ENCODE assay signal across 1 cellular context in the genomic region with DNA sequence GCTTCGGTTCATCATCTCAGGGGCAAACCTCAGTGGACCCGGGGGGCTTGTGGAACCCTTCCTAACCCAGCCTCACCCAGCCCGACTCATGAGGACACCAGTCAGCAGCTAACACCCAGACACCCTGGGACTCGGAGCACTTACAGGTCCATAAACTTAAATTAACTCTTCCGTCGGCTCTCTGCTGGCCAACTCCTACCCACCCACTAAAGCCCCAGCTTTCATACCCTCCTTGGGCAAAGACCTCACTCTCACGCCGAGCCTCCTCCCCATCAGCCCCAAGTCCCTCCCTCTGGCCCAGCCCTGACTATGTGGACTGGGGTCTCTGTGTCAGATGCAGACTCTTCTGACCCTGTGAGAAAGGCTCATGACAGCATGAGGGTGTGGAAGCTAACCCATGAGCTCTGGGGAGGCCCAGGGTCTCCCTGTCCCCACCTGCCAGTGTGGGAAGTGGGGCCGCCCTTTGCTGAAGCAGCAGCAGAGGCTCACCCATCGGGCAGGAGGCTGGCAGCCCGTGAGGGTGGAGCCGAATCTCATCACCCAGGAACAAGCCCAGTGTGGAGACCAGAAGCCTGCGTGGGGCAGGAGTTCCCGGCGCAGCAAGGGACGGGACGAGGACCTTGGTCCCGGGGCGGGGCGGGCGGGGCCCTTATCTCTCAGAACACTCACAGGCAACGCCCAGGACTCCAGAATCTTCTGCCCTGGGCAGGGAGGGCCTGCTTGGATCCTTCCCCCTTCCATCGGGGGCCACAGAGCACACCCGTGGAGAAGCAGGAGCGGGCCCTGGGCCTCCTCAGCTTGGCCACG.
TF ChIP-seq lines count a peak whose summit lies in the region.

No MANE protein-coding gene starts in this region.

TF ChIP-seq in K562, 482 proteins besides CTCF, POLR2A, EP300 and RAD21 (continued from another document and continues in another):
- TF ChIP-seq ETV1 (tag; conservative IDR thresholded peaks at IDR 0.05; ENCODE audit: low read depth) (no peak), CCNT2 (IDR thresholded peaks at IDR 0.05; ENCODE audit: borderline replicate concordance, extremely low read depth, insufficient read length, low read depth, low read length) (peak; percentile 75), YY1 (IDR thresholded peaks at IDR 0.05; ENCODE audit: borderline replicate concordance in 1 of 3, control insufficient read depth in 1 of 3, extremely low read depth in 1 of 3, insufficient read depth in 3 of 3, insufficient read length in 1 of 3, insufficient replicate concordance in 2 of 3, low read depth in 1 of 3, low read length in 2 of 3) (no peak), NONO (IDR thresholded peaks at IDR 0.05; ENCODE audit: low read depth in 2 of 2, low read length in 1 of 2) (no peak), ZNF197 (CRISPR knock-in tag; IDR thresholded peaks at IDR 0.05; ENCODE audit: low read depth) (no peak), ASH1L (IDR thresholded peaks at IDR 0.05; ENCODE audit: borderline replicate concordance, low read depth, partially characterized antibody) (no peak), RBM22 (IDR thresholded peaks at IDR 0.05; ENCODE audit: low read depth, low read length, poor library complexity, severe bottlenecking) (no peak), RCOR1 (IDR thresholded peaks at IDR 0.05; ENCODE audit: borderline replicate concordance in 1 of 2, low read depth in 2 of 2, low read length in 2 of 2) (peak in 1 of 2 experiments; percentile 67; a peak in 2 of 4 replicates), POLR2G (IDR thresholded peaks at IDR 0.05; ENCODE audit: low read depth, low read length) (peak; percentile 49; the same call in 1 of the 2 replicates), SMARCA4 (IDR thresholded peaks at IDR 0.05) (peak; percentile 49; the same call in 1 of the 2 replicates), KDM5B (IDR thresholded peaks at IDR 0.05; ENCODE audit: insufficient replicate concordance, low read depth, low read length) (no peak), TCFL5 (CRISPR knock-in tag; conservative IDR thresholded peaks at IDR 0.05) (no peak), HNRNPH1 (optimal IDR thresholded peaks at IDR 0.05; ENCODE audit: low read depth, low read length) (no peak), HDAC8 (tag; IDR thresholded peaks at IDR 0.05) (no peak), BACH1 (tag; IDR thresholded peaks at IDR 0.05) (no peak), CSDE1 (IDR thresholded peaks at IDR 0.05) (no peak), COPS2 (conservative IDR thresholded peaks at IDR 0.05) (no peak), MCM7 (IDR thresholded peaks at IDR 0.05) (no peak), ZNF121 (CRISPR knock-in tag; conservative IDR thresholded peaks at IDR 0.05) (no peak), ZNF134 (CRISPR knock-in tag; conservative IDR thresholded peaks at IDR 0.05) (no peak), HDAC3 (IDR thresholded peaks at IDR 0.05; ENCODE audit: borderline replicate concordance, partially characterized antibody) (no peak), ATF7 (IDR thresholded peaks at IDR 0.05) (no peak; the same call in 1 of the 2 replicates), HDAC6 (IDR thresholded peaks at IDR 0.05; ENCODE audit: low read depth, low read length) (no peak), SETDB1 (IDR thresholded peaks at IDR 0.05; ENCODE audit: low read length) (no peak), CBFA2T2 (conservative IDR thresholded peaks at IDR 0.05) (0 out of 2 replicates have a peak, but pooled peaks have one; percentile 21), CXXC5 (CRISPR knock-in tag; IDR thresholded peaks at IDR 0.05) (no peak; the same call in 1 of the 2 replicates), POLR3G (IDR thresholded peaks at IDR 0.05; ENCODE audit: extremely low read depth, insufficient read length, insufficient replicate concordance) (no peak), MYNN (IDR thresholded peaks at IDR 0.05) (no peak), MYNN (CRISPR knock-in tag; IDR thresholded peaks at IDR 0.05) (no peak), HDAC1 (IDR thresholded peaks at IDR 0.05) (peak in 1 of 2 experiments; percentile 55; a peak in 1 of 4 replicates), KLF10 (CRISPR knock-in tag; IDR thresholded peaks at IDR 0.05) (no peak), CAMTA2 (CRISPR knock-in tag; conservative IDR thresholded peaks at IDR 0.05) (no peak), KDM2B (CRISPR knock-in tag; IDR thresholded peaks at IDR 0.05) (no peak), TCF3 (CRISPR knock-in tag; IDR thresholded peaks at IDR 0.05) (peak; percentile 90), MCM2 (IDR thresholded peaks at IDR 0.05; ENCODE audit: low read depth) (no peak)
- TF ChIP-seq, protein P1, sequence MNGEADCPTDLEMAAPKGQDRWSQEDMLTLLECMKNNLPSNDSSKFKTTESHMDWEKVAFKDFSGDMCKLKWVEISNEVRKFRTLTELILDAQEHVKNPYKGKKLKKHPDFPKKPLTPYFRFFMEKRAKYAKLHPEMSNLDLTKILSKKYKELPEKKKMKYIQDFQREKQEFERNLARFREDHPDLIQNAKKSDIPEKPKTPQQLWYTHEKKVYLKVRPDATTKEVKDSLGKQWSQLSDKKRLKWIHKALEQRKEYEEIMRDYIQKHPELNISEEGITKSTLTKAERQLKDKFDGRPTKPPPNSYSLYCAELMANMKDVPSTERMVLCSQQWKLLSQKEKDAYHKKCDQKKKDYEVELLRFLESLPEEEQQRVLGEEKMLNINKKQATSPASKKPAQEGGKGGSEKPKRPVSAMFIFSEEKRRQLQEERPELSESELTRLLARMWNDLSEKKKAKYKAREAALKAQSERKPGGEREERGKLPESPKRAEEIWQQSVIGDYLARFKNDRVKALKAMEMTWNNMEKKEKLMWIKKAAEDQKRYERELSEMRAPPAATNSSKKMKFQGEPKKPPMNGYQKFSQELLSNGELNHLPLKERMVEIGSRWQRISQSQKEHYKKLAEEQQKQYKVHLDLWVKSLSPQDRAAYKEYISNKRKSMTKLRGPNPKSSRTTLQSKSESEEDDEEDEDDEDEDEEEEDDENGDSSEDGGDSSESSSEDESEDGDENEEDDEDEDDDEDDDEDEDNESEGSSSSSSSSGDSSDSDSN (IDR thresholded peaks at IDR 0.05; ENCODE audit: borderline replicate concordance in 1 of 2, low read depth in 2 of 2, low read length in 2 of 2): 0 out of 4 replicates have a peak, but pooled peaks of 1 of the 2 experiments have one; percentile 47
- TF ChIP-seq, protein P2, sequence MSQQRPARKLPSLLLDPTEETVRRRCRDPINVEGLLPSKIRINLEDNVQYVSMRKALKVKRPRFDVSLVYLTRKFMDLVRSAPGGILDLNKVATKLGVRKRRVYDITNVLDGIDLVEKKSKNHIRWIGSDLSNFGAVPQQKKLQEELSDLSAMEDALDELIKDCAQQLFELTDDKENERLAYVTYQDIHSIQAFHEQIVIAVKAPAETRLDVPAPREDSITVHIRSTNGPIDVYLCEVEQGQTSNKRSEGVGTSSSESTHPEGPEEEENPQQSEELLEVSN (IDR thresholded peaks at IDR 0.05; ENCODE audit: borderline replicate concordance in 1 of 2, extremely low read depth in 1 of 2, insufficient read depth in 1 of 2, insufficient read length in 1 of 2, low read depth in 1 of 2, low read length in 1 of 2, poor library complexity in 1 of 2, severe bottlenecking in 1 of 2): peak in 1 of 2 experiments; percentile 15
- TF ChIP-seq, protein P3, sequence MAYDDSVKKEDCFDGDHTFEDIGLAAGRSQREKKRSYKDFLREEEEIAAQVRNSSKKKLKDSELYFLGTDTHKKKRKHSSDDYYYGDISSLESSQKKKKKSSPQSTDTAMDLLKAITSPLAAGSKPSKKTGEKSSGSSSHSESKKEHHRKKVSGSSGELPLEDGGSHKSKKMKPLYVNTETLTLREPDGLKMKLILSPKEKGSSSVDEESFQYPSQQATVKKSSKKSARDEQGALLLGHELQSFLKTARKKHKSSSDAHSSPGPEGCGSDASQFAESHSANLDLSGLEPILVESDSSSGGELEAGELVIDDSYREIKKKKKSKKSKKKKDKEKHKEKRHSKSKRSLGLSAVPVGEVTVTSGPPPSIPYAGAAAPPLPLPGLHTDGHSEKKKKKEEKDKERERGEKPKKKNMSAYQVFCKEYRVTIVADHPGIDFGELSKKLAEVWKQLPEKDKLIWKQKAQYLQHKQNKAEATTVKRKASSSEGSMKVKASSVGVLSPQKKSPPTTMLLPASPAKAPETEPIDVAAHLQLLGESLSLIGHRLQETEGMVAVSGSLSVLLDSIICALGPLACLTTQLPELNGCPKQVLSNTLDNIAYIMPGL (CRISPR knock-in tag; IDR thresholded peaks at IDR 0.05): no peak
- TF ChIP-seq, protein P4, sequence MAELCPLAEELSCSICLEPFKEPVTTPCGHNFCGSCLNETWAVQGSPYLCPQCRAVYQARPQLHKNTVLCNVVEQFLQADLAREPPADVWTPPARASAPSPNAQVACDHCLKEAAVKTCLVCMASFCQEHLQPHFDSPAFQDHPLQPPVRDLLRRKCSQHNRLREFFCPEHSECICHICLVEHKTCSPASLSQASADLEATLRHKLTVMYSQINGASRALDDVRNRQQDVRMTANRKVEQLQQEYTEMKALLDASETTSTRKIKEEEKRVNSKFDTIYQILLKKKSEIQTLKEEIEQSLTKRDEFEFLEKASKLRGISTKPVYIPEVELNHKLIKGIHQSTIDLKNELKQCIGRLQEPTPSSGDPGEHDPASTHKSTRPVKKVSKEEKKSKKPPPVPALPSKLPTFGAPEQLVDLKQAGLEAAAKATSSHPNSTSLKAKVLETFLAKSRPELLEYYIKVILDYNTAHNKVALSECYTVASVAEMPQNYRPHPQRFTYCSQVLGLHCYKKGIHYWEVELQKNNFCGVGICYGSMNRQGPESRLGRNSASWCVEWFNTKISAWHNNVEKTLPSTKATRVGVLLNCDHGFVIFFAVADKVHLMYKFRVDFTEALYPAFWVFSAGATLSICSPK (IDR thresholded peaks at IDR 0.05; ENCODE audit: borderline replicate concordance): no peak
- TF ChIP-seq, protein P5, sequence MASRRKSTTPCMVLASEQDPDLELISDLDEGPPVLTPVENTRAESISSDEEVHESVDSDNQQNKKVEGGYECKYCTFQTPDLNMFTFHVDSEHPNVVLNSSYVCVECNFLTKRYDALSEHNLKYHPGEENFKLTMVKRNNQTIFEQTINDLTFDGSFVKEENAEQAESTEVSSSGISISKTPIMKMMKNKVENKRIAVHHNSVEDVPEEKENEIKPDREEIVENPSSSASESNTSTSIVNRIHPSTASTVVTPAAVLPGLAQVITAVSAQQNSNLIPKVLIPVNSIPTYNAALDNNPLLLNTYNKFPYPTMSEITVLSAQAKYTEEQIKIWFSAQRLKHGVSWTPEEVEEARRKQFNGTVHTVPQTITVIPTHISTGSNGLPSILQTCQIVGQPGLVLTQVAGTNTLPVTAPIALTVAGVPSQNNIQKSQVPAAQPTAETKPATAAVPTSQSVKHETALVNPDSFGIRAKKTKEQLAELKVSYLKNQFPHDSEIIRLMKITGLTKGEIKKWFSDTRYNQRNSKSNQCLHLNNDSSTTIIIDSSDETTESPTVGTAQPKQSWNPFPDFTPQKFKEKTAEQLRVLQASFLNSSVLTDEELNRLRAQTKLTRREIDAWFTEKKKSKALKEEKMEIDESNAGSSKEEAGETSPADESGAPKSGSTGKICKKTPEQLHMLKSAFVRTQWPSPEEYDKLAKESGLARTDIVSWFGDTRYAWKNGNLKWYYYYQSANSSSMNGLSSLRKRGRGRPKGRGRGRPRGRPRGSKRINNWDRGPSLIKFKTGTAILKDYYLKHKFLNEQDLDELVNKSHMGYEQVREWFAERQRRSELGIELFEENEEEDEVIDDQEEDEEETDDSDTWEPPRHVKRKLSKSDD (conservative IDR thresholded peaks at IDR 0.05; ENCODE audit: low read length): no peak
- TF ChIP-seq, protein P6, sequence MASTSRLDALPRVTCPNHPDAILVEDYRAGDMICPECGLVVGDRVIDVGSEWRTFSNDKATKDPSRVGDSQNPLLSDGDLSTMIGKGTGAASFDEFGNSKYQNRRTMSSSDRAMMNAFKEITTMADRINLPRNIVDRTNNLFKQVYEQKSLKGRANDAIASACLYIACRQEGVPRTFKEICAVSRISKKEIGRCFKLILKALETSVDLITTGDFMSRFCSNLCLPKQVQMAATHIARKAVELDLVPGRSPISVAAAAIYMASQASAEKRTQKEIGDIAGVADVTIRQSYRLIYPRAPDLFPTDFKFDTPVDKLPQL (IDR thresholded peaks at IDR 0.05; ENCODE audit: extremely low read depth, insufficient read length): no peak
- TF ChIP-seq, protein P7, sequence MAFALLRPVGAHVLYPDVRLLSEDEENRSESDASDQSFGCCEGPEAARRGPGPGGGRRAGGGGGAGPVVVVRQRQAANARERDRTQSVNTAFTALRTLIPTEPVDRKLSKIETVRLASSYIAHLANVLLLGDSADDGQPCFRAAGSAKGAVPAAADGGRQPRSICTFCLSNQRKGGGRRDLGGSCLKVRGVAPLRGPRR (CRISPR knock-in tag; IDR thresholded peaks at IDR 0.05): no peak
- TF ChIP-seq, protein P8, sequence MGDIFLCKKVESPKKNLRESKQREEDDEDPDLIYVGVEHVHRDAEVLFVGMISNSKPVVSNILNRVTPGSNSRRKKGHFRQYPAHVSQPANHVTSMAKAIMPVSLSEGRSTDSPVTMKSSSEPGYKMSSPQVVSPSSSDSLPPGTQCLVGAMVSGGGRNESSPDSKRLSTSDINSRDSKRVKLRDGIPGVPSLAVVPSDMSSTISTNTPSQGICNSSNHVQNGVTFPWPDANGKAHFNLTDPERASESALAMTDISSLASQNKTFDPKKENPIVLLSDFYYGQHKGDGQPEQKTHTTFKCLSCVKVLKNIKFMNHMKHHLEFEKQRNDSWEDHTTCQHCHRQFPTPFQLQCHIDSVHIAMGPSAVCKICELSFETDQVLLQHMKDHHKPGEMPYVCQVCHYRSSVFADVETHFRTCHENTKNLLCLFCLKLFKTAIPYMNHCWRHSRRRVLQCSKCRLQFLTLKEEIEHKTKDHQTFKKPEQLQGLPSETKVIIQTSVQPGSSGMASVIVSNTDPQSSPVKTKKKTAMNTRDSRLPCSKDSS (IDR thresholded peaks at IDR 0.05; ENCODE audit: low read depth, partially characterized antibody): no peak
- TF ChIP-seq, protein P9, sequence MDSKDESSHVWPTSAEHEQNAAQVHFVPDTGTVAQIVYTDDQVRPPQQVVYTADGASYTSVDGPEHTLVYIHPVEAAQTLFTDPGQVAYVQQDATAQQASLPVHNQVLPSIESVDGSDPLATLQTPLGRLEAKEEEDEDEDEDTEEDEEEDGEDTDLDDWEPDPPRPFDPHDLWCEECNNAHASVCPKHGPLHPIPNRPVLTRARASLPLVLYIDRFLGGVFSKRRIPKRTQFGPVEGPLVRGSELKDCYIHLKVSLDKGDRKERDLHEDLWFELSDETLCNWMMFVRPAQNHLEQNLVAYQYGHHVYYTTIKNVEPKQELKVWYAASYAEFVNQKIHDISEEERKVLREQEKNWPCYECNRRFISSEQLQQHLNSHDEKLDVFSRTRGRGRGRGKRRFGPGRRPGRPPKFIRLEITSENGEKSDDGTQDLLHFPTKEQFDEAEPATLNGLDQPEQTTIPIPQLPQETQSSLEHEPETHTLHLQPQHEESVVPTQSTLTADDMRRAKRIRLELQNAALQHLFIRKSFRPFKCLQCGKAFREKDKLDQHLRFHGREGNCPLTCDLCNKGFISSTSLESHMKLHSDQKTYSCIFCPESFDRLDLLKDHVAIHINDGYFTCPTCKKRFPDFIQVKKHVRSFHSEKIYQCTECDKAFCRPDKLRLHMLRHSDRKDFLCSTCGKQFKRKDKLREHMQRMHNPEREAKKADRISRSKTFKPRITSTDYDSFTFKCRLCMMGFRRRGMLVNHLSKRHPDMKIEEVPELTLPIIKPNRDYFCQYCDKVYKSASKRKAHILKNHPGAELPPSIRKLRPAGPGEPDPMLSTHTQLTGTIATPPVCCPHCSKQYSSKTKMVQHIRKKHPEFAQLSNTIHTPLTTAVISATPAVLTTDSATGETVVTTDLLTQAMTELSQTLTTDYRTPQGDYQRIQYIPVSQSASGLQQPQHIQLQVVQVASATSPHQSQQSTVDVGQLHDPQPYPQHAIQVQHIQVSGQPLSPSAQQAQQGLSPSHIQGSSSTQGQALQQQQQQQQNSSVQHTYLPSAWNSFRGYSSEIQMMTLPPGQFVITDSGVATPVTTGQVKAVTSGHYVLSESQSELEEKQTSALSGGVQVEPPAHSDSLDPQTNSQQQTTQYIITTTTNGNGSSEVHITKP (IDR thresholded peaks at IDR 0.05; ENCODE audit: partially characterized antibody): peak; percentile 90
